Comparison of ENCODE assay signal across 22 cellular contexts in genomic region chr21:37206531-37206930, GRCh38.
A peak's percentile ranks its signal among the peaks of the same experiment; 100 is the strongest.
DNase-seq lines count a peak whose midpoint lies in the region; ATAC-seq, FAIRE-seq and TF ChIP-seq lines count a peak whose summit lies in the region.
"Had no signal": no experiment of that assay in that cellular context is flagged by ENCODE, and none has a peak within 500 bp of the region (broad histone marks: within the 10 kb centered on the region; RNA-seq: fewer than 3 reads in every experiment).

No MANE protein-coding gene starts in this region.

- H3K4me3 ChIP-seq in right atrium auricular region (no peak overlapping the region), endothelial cell of umbilical vein (replicated peaks in 1 of 3; ENCODE audit: insufficient read depth in 1 of 3, low read depth in 1 of 3, low read length in 3 of 3) (no peak overlapping the region), thoracic aorta (no peak overlapping the region)
- H3K4me3 ChIP-seq: GM23338, Peyer's patch, upper lobe of left lung had no signal

- no peak overlapping the region for H3K4me3 Mint-ChIP-seq in activated CD4-positive, alpha-beta memory T cell treated with anti-CD3 and anti-CD28 coated beads for 36 hours
- H3K4me3 Mint-ChIP-seq in effector memory CD8-positive, alpha-beta T cell: no peak overlapping the region
- H3K4me3 Mint-ChIP-seq: activated naive CD8-positive, alpha-beta T cell treated with anti-CD3 and anti-CD28 coated beads, Interleukin-2, amount 10 ng/mL, durations not matched to agents 7 days and 5 days; activated T-cell treated with anti-CD3 and anti-CD28 coated beads, Interleukin-2, amount 50 U/mL, for 4 hours; GM23338; T-helper 2 cell treated with Interferon-gamma antibody and Interleukin-4, amounts not matched to agents 5 μg/mL and 100 μg/mL, for 36 hours had no signal

- H3K36me3 Mint-ChIP-seq in activated CD4-positive, alpha-beta memory T cell treated with anti-CD3 and anti-CD28 coated beads for 36 hours: peaks cover 13% of the 10 kb centered on the region
- H3K36me3 Mint-ChIP-seq in effector memory CD8-positive, alpha-beta T cell (ENCODE audit: insufficient read depth): peaks cover 9% of the 10 kb centered on the region

- no peaks in the 10 kb centered on the region for H3K9me1 ChIP-seq in endothelial cell of umbilical vein (replicated peaks; ENCODE audit: control insufficient read depth, extremely low read depth, insufficient read depth, low read length)

- dilution Hi-C loops in endothelial cell of umbilical vein (cut with MboI; ENCODE audit: extremely low pct_ligation_motif_present, low sequenced_read_pairs): no loop called here

- no peak for TF ChIP-seq POLR2A in endothelial cell of umbilical vein (IDR thresholded peaks at IDR 0.05; ENCODE audit: low read depth, low read length)

- H3K9ac ChIP-seq in endothelial cell of umbilical vein (replicated peaks; ENCODE audit: extremely low read depth, insufficient read depth, low read length): no peak overlapping the region

- BruUV-seq in endothelial cell of umbilical vein (replicated peaks; lab: Mats Ljungman, UMichigan): no TSS peak

- DNase-seq in right atrium auricular region (ENCODE audit: low spot score) (no peak), cardiac septum (ENCODE audit: low spot score) (no peak), KBM-7 (peak; percentile 14), endothelial cell of umbilical vein (ENCODE audit: low read depth, low spot score) (peak; percentile 9), thoracic aorta (ENCODE audit: low spot score) (no peak)
- DNase-seq in activated CD4-positive, alpha-beta memory T cell treated with anti-CD3 and anti-CD28 coated beads for 36 hours: no peak
- DNase-seq in effector memory CD8-positive, alpha-beta T cell: no peak
- DNase-seq: activated CD4-positive, alpha-beta T cell treated with anti-CD3 and anti-CD28 coated beads for 4 hours; activated gamma-delta T cell treated with Interleukin-2 at 50 U/mL for 16 hours; activated naive CD8-positive, alpha-beta T cell treated with anti-CD3 and anti-CD28 coated beads, Interleukin-2, amount 10 ng/mL, durations not matched to agents 7 days and 5 days; activated T-cell treated with anti-CD3 and anti-CD28 coated beads, Interleukin-2, amount 50 U/mL, for 4 hours; BE2C; NCI-H1417 treated with DMSO at 0.1 percent for 48 hours; NCI-H226; NCI-H526 treated with DMSO at 0.1 percent for 48 hours; Peyer's patch; SIG-M5; stimulated activated CD4-positive, alpha-beta T cell treated with anti-CD3 and anti-CD28 coated beads, Interleukin-4, amount 100 ng/mL, for 24 hours; upper lobe of left lung had no signal

- H3K27ac ChIP-seq in right atrium auricular region (peak overlapping the region; percentile 84 to 93), endothelial cell of umbilical vein (ENCODE audit: insufficient read depth, low read depth, low read length) (no peak overlapping the region), thoracic aorta (peak overlapping the region; percentile 68 to 74)
- H3K27ac ChIP-seq: Peyer's patch, upper lobe of left lung had no signal

- H3K36me3 ChIP-seq in right atrium auricular region: peaks cover 17% of the 10 kb centered on the region
- H3K36me3 ChIP-seq in endothelial cell of umbilical vein (ENCODE audit: control insufficient read depth in 2 of 2, extremely low read depth in 1 of 2, insufficient read depth in 2 of 2, low read length in 2 of 2): peaks cover 0 to 2% of the 10 kb centered on the region in 2 experiments
- H3K36me3 ChIP-seq in thoracic aorta: no peaks in the 10 kb centered on the region

- CTCF ChIA-PET in endothelial cell of umbilical vein (lab: Charles Lee): interaction anchor here (1.0 to 1.5 kb wide), 2 partner anchors 40 to 230 kb away, joined by 3 read pairs; no protein-coding TSS in a partner anchor
- CTCF ChIA-PET in activated CD4-positive, alpha-beta memory T cell treated with anti-CD3 and anti-CD28 coated beads for 36 hours (lab: Charles Lee): no interaction called here

- no peaks in the 10 kb centered on the region for H3K79me2 ChIP-seq in endothelial cell of umbilical vein (ENCODE audit: control insufficient read depth, insufficient read depth, low read length)

- H3K4me1 ChIP-seq in right atrium auricular region (peaks cover 0 to 30% of the 10 kb centered on the region in 2 donors), endothelial cell of umbilical vein (ENCODE audit: control insufficient read depth, extremely low read depth, insufficient read depth, low read length) (no peaks in the 10 kb centered on the region), thoracic aorta (ENCODE audit: control insufficient read depth in 1 of 2, low read depth in 2 of 2) (peaks cover 15 to 24% of the 10 kb centered on the region in 2 donors)

- in situ Hi-C loops in KBM-7 (cut with MboI; ENCODE audit: low pct_unique_long_range_greater_than_20kb, low sequenced_read_pairs): no loop called here

- FAIRE-seq in endothelial cell of umbilical vein (lab: Jason Lieb, UNC): peak; percentile 59

- peaks cover 12% of the 10 kb centered on the region for H3K4me1 Mint-ChIP-seq in activated CD4-positive, alpha-beta memory T cell treated with anti-CD3 and anti-CD28 coated beads for 36 hours (ENCODE audit: low read depth)
- peaks cover 0 to 10% of the 10 kb centered on the region in 2 donors for H3K4me1 Mint-ChIP-seq in effector memory CD8-positive, alpha-beta T cell (ENCODE audit: low read depth in 2 of 2)

- H3K9me3 ChIP-seq in right atrium auricular region (no peaks in the 10 kb centered on the region), endothelial cell of umbilical vein (replicated peaks; ENCODE audit: control insufficient read depth, insufficient read depth, low read length) (no peaks in the 10 kb centered on the region), thoracic aorta (no peaks in the 10 kb centered on the region)
- H3K9me3 ChIP-seq: BE2C, Peyer's patch, upper lobe of left lung had no signal

- H3K4me2 ChIP-seq in endothelial cell of umbilical vein (ENCODE audit: insufficient read depth, low read length): no peak overlapping the region
- H3K4me2 ChIP-seq: GM23338 had no signal

- H3K27me3 ChIP-seq in right atrium auricular region: no peaks in the 10 kb centered on the region
- H3K27me3 ChIP-seq in endothelial cell of umbilical vein (ENCODE audit: control insufficient read depth in 2 of 2, insufficient read depth in 2 of 2, low read length in 2 of 2): no peaks in the 10 kb centered on the region
- H3K27me3 ChIP-seq in thoracic aorta (replicated peaks; ENCODE audit: insufficient read depth): no peaks in the 10 kb centered on the region
- H3K27me3 ChIP-seq: BE2C, Peyer's patch, upper lobe of left lung had no signal

- no peak for ATAC-seq in thoracic aorta (ENCODE audit: insufficient number of reproducible peaks, low FRiP score, low read depth)
- no peak for ATAC-seq in GM18861 (IDR thresholded peaks at IDR 0.05; ENCODE audit: unreplicated experiment)
- no peak for ATAC-seq in effector memory CD8-positive, alpha-beta T cell (replicated peaks)
- ATAC-seq: activated T-cell treated with anti-CD3 and anti-CD28 coated beads, Interleukin-2, amount 50 U/mL, for 4 hours had no signal

- no peak for TF ChIP-seq CTCF in right atrium auricular region (IDR thresholded peaks at IDR 0.05)
- TF ChIP-seq CTCF in endothelial cell of umbilical vein (IDR thresholded peaks at IDR 0.05; ENCODE audit: extremely low read depth in 1 of 2, insufficient read depth in 1 of 2, low read depth in 1 of 2, low read length in 2 of 2): no peak
- TF ChIP-seq CTCF in thoracic aorta (IDR thresholded peaks at IDR 0.05): no peak

- POLR2A ChIA-PET in endothelial cell of umbilical vein (lab: Charles Lee): no interaction called here
- POLR2A ChIA-PET in activated CD4-positive, alpha-beta memory T cell treated with anti-CD3 and anti-CD28 coated beads for 36 hours (lab: Charles Lee): no interaction called here

- no peaks in the 10 kb centered on the region for H3K27me3 Mint-ChIP-seq in activated CD4-positive, alpha-beta memory T cell treated with anti-CD3 and anti-CD28 coated beads for 36 hours
- no peaks in the 10 kb centered on the region for H3K27me3 Mint-ChIP-seq in effector memory CD8-positive, alpha-beta T cell

- intact Hi-C loops in cardiac septum (cut with DNase I): no loop called here
- intact Hi-C loops in endothelial cell of umbilical vein (cut with micrococcal nuclease): no loop called here
- intact Hi-C loops in activated CD4-positive, alpha-beta memory T cell treated with anti-CD3 and anti-CD28 coated beads for 36 hours (cut with micrococcal nuclease): no loop called here

- no peaks in the 10 kb centered on the region for H4K20me1 ChIP-seq in endothelial cell of umbilical vein (replicated peaks; ENCODE audit: control insufficient read depth, extremely low read depth, insufficient read depth, low read length)

- H3K27ac Mint-ChIP-seq in activated CD4-positive, alpha-beta memory T cell treated with anti-CD3 and anti-CD28 coated beads for 36 hours: no peak overlapping the region
- H3K27ac Mint-ChIP-seq in effector memory CD8-positive, alpha-beta T cell: no peak overlapping the region
- H3K27ac Mint-ChIP-seq: GM23338; T-helper 2 cell treated with Interferon-gamma antibody and Interleukin-4, amounts not matched to agents 5 μg/mL and 100 μg/mL, for 36 hours had no signal

- H2AFZ ChIP-seq in endothelial cell of umbilical vein (ENCODE audit: low read depth, low read length): no peak overlapping the region
- H2AFZ ChIP-seq: GM23338 had no signal

- peaks cover 4% of the 10 kb centered on the region for H3K9me3 Mint-ChIP-seq in activated CD4-positive, alpha-beta memory T cell treated with anti-CD3 and anti-CD28 coated beads for 36 hours
- H3K9me3 Mint-ChIP-seq in effector memory CD8-positive, alpha-beta T cell: no peaks in the 10 kb centered on the region
- H3K9me3 Mint-ChIP-seq: activated T-cell treated with anti-CD3 and anti-CD28 coated beads, Interleukin-2, amount 50 U/mL, for 4 hours had no signal

TF ChIP-seq in endothelial cell of umbilical vein, 7 proteins besides CTCF, POLR2A, EP300 and RAD21:
- no peak for TF ChIP-seq JUN (IDR thresholded peaks at IDR 0.05; ENCODE audit: borderline replicate concordance, insufficient read depth, insufficient read length, low read depth)
- TF ChIP-seq MAX (IDR thresholded peaks at IDR 0.05; ENCODE audit: insufficient read depth, insufficient read length): no peak
TF ChIP-seq in endothelial cell of umbilical vein: peak in this region for 0.

Comparison
In these comparisons a context has a peak if more than half of its experiments do, and no peak if none do; other contexts are left out.
1. DNase-seq: peak in KBM-7 (single experiment) and endothelial cell of umbilical vein (single experiment); none in right atrium auricular region (single experiment), cardiac septum (single experiment), thoracic aorta (single experiment), activated CD4-positive, alpha-beta memory T cell treated with anti-CD3 and anti-CD28 coated beads for 36 hours (single experiment) and effector memory CD8-positive, alpha-beta T cell (0 of 3).